8 cellular contexts compared by ENCODE assay signal in genomic region chr2:55010149-55010591, GRCh38. TPM values are rescaled to one million over a fixed set of nuclear protein-coding genes. Genes with fewer than 3 reads are reported as not detected.
DNase-seq lines count a peak whose midpoint lies in the region; ATAC-seq, FAIRE-seq and TF ChIP-seq lines count a peak whose summit lies in the region.

No MANE protein-coding gene starts in this region.

- no peaks in the 10 kb centered on the region for H3K9me3 Mint-ChIP-seq in activated T-cell treated with anti-CD3 and anti-CD28 coated beads, Interleukin-2, amount 50 U/mL, for 72 hours

- peaks cover 74% of the 10 kb centered on the region for H3K4me1 Mint-ChIP-seq in activated T-cell treated with anti-CD3 and anti-CD28 coated beads, Interleukin-2, amount 50 U/mL, for 72 hours (ENCODE audit: low read depth)

- intact Hi-C loops in pancreas (cut with DNase I), result no loop called here

- peaks cover 0 to 2% of the 10 kb centered on the region in 2 donors for H3K36me3 Mint-ChIP-seq in activated T-cell treated with anti-CD3 and anti-CD28 coated beads, Interleukin-2, amount 50 U/mL, for 72 hours (ENCODE audit: insufficient read depth in 2 of 2)

- ATAC-seq in HG02852 (IDR thresholded peaks at IDR 0.05; ENCODE audit: unreplicated experiment) (peak; percentile 95), pancreas (peak; percentile 82 to 88 (median 84))
- peak; percentile 73 to 79 for ATAC-seq in activated T-cell treated with anti-CD3 and anti-CD28 coated beads, Interleukin-2, amount 50 U/mL, for 72 hours (replicated peaks in 1 of 2)

- TF ChIP-seq CTCF in fibroblast of villous mesenchyme (IDR thresholded peaks at IDR 0.05; ENCODE audit: insufficient read depth, low read depth, low read length), result no peak
- no peak for TF ChIP-seq CTCF in pancreas (IDR thresholded peaks at IDR 0.05)

- H3K27me3 ChIP-seq in pancreas, result no peaks in the 10 kb centered on the region

- no peaks in the 10 kb centered on the region for H3K27me3 Mint-ChIP-seq in activated T-cell treated with anti-CD3 and anti-CD28 coated beads, Interleukin-2, amount 50 U/mL, for 72 hours (ENCODE audit: low read depth)

- H3K4me3 ChIP-seq in fibroblast of villous mesenchyme (ENCODE audit: low read depth, low read length) (peak overlapping the region; percentile 46), pancreas (peak overlapping the region; percentile 2 to 44 (median 32))

- H3K36me3 ChIP-seq in pancreas, result no peaks in the 10 kb centered on the region

- peak; percentile 3 for DNase-seq in stimulated activated CD4-positive, alpha-beta T cell treated with anti-CD3 and anti-CD28 coated beads, Interleukin-12 subunit alpha, Interleukin-12 subunit beta, amount 100 ng/mL, for 4 hours
- DNase-seq in stimulated activated CD4-positive, alpha-beta T cell treated with anti-CD3 and anti-CD28 coated beads, Interleukin-2, amount 100 ng/mL, for 48 hours, result no peak
- DNase-seq in NCI-H524 treated with DMSO at 0.1 percent for 48 hours (lab: John Stamatoyannopoulos, UW) (peak; percentile 37), fibroblast of villous mesenchyme (ENCODE audit: low read depth) (peak; percentile 77), pancreas (peak in 4 of 6 donors; percentile 39 to 77 (median 64)), RKO (ENCODE audit: low spot score) (no peak)
- peak; percentile 10 to 22 for DNase-seq in activated T-cell treated with anti-CD3 and anti-CD28 coated beads, Interleukin-2, amount 50 U/mL, for 72 hours

- no peaks in the 10 kb centered on the region for H3K9me3 ChIP-seq in pancreas

- 0 to 1% methylated on average over 5 of the region's 5 CpGs for WGBS in pancreas, 2 donors

- FAIRE-seq in pancreas (lab: Jason Lieb, UNC), result no peak

- peaks cover 43 to 81% (median 67%) of the 10 kb centered on the region in 3 donors for H3K4me1 ChIP-seq in pancreas

- peak overlapping the region; percentile 58 for H3K27ac Mint-ChIP-seq in activated T-cell treated with anti-CD3 and anti-CD28 coated beads, Interleukin-2, amount 50 U/mL, for 72 hours

- H3K27ac ChIP-seq in pancreas, result peak overlapping the region; percentile 44 to 85 (median 72)

- H3K4me3 Mint-ChIP-seq in activated T-cell treated with anti-CD3 and anti-CD28 coated beads, Interleukin-2, amount 50 U/mL, for 72 hours, result peak overlapping the region; percentile 77 to 89

RNA-seq across cellular contexts. Expression of gene RTN4, which starts 40.1 kb away (rescaled TPM):
- 10 to 100 TPM; 78.8 to 83.3 TPM for total RNA-seq in activated T-cell treated with anti-CD3 and anti-CD28 coated beads, Interleukin-2, amount 50 U/mL, for 72 hours
- total RNA-seq in fibroblast of villous mesenchyme, result 262 and 280 TPM in 2 replicates
- total RNA-seq in pancreas, result 100 to 1,000 TPM in 1 of 6 donors, 10 to 100 TPM in 5; 38.3 to 105 (median 77.3) TPM
- 10 to 100 TPM; 59.2 to 97.8 TPM for polyA plus RNA-seq in pancreas

Comparison
In these comparisons a context has a peak if more than half of its experiments do, and no peak if none do; other contexts are left out.
1. DNase-seq: peak in stimulated activated CD4-positive, alpha-beta T cell treated with anti-CD3 and anti-CD28 coated beads, Interleukin-12 subunit alpha, Interleukin-12 subunit beta, amount 100 ng/mL, for 4 hours (single experiment), NCI-H524 treated with DMSO at 0.1 percent for 48 hours (single experiment), activated T-cell treated with anti-CD3 and anti-CD28 coated beads, Interleukin-2, amount 50 U/mL, for 72 hours (2 of 2), fibroblast of villous mesenchyme (single experiment) and pancreas (4 of 6); none in stimulated activated CD4-positive, alpha-beta T cell treated with anti-CD3 and anti-CD28 coated beads, Interleukin-2, amount 100 ng/mL, for 48 hours (0 of 2) and RKO (single experiment).
2. Peak in every context shown above with its lines, with median percentiles within 50 percentile points of each other: ATAC-seq.